1 cellular context compared by ENCODE assay signal in genomic region chr4:3741217-3742011, GRCh38.
TF ChIP-seq lines count a peak whose summit lies in the region.

No MANE protein-coding gene starts in this region.

TF ChIP-seq in H1, 55 proteins besides CTCF, POLR2A, EP300 and RAD21 (continued from another document):
- TF ChIP-seq USF2 (IDR thresholded peaks at IDR 0.05; ENCODE audit: low read length) = no peak
